ENCODE assay signal across 1 cellular context in the genomic region with DNA sequence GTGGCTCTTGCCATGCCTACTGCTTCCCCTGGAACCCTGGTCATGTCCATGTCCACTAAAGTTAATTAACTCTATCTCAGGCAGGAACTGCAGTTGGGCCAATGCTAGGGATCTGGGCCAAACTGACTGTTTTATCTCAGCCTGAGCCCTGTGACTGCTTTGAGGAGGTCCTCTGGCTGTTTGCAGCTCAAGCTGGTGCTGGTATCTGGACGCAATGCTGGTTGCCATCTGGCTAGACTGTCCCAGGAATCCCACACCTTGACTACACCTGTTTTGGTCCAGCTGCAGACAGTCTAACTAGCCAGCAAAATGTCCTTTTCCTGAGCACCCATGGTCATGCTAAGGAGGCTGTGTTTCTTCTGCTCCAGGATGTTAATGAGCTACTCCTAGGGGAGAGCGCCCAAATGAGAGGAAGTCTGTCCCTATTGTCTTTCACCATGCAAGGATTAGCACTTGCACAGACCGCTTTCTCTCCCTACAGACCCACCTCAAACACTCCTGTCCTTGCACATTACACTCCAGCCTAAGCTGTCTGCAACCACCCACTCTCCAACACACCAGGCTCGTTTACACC.
TF ChIP-seq lines count a peak whose summit lies in the region.

No MANE protein-coding gene starts in this region.

TF ChIP-seq in H1, 55 proteins besides CTCF, POLR2A, EP300 and RAD21 (continued from another document):
- TF ChIP-seq, protein P1, sequence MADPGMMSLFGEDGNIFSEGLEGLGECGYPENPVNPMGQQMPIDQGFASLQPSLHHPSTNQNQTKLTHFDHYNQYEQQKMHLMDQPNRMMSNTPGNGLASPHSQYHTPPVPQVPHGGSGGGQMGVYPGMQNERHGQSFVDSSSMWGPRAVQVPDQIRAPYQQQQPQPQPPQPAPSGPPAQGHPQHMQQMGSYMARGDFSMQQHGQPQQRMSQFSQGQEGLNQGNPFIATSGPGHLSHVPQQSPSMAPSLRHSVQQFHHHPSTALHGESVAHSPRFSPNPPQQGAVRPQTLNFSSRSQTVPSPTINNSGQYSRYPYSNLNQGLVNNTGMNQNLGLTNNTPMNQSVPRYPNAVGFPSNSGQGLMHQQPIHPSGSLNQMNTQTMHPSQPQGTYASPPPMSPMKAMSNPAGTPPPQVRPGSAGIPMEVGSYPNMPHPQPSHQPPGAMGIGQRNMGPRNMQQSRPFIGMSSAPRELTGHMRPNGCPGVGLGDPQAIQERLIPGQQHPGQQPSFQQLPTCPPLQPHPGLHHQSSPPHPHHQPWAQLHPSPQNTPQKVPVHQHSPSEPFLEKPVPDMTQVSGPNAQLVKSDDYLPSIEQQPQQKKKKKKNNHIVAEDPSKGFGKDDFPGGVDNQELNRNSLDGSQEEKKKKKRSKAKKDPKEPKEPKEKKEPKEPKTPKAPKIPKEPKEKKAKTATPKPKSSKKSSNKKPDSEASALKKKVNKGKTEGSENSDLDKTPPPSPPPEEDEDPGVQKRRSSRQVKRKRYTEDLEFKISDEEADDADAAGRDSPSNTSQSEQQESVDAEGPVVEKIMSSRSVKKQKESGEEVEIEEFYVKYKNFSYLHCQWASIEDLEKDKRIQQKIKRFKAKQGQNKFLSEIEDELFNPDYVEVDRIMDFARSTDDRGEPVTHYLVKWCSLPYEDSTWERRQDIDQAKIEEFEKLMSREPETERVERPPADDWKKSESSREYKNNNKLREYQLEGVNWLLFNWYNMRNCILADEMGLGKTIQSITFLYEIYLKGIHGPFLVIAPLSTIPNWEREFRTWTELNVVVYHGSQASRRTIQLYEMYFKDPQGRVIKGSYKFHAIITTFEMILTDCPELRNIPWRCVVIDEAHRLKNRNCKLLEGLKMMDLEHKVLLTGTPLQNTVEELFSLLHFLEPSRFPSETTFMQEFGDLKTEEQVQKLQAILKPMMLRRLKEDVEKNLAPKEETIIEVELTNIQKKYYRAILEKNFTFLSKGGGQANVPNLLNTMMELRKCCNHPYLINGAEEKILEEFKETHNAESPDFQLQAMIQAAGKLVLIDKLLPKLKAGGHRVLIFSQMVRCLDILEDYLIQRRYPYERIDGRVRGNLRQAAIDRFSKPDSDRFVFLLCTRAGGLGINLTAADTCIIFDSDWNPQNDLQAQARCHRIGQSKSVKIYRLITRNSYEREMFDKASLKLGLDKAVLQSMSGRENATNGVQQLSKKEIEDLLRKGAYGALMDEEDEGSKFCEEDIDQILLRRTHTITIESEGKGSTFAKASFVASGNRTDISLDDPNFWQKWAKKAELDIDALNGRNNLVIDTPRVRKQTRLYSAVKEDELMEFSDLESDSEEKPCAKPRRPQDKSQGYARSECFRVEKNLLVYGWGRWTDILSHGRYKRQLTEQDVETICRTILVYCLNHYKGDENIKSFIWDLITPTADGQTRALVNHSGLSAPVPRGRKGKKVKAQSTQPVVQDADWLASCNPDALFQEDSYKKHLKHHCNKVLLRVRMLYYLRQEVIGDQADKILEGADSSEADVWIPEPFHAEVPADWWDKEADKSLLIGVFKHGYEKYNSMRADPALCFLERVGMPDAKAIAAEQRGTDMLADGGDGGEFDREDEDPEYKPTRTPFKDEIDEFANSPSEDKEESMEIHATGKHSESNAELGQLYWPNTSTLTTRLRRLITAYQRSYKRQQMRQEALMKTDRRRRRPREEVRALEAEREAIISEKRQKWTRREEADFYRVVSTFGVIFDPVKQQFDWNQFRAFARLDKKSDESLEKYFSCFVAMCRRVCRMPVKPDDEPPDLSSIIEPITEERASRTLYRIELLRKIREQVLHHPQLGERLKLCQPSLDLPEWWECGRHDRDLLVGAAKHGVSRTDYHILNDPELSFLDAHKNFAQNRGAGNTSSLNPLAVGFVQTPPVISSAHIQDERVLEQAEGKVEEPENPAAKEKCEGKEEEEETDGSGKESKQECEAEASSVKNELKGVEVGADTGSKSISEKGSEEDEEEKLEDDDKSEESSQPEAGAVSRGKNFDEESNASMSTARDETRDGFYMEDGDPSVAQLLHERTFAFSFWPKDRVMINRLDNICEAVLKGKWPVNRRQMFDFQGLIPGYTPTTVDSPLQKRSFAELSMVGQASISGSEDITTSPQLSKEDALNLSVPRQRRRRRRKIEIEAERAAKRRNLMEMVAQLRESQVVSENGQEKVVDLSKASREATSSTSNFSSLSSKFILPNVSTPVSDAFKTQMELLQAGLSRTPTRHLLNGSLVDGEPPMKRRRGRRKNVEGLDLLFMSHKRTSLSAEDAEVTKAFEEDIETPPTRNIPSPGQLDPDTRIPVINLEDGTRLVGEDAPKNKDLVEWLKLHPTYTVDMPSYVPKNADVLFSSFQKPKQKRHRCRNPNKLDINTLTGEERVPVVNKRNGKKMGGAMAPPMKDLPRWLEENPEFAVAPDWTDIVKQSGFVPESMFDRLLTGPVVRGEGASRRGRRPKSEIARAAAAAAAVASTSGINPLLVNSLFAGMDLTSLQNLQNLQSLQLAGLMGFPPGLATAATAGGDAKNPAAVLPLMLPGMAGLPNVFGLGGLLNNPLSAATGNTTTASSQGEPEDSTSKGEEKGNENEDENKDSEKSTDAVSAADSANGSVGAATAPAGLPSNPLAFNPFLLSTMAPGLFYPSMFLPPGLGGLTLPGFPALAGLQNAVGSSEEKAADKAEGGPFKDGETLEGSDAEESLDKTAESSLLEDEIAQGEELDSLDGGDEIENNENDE (IDR thresholded peaks at IDR 0.05; ENCODE audit: insufficient replicate concordance, low read length), result no peak
- TF ChIP-seq YY1 (IDR thresholded peaks at IDR 0.05; ENCODE audit: low read depth, low read length), result no peak
- TF ChIP-seq, protein P2, sequence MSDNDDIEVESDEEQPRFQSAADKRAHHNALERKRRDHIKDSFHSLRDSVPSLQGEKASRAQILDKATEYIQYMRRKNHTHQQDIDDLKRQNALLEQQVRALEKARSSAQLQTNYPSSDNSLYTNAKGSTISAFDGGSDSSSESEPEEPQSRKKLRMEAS (IDR thresholded peaks at IDR 0.05), result no peak
- no peak for TF ChIP-seq HDAC6 (IDR thresholded peaks at IDR 0.05; ENCODE audit: low read depth, low read length)
- TF ChIP-seq MAFK (IDR thresholded peaks at IDR 0.05; ENCODE audit: low read depth, low read length), result no peak
- TF ChIP-seq BCL11A (IDR thresholded peaks at IDR 0.05; ENCODE audit: low read depth in 2 of 2, low read length in 2 of 2), result no peak
- TF ChIP-seq PHF8 (conservative IDR thresholded peaks at IDR 0.05; ENCODE audit: low read depth, low read length), result no peak
- TF ChIP-seq CREB1 (IDR thresholded peaks at IDR 0.05), result no peak
